ENCODE assay signal across 17 cellular contexts in the genomic region with DNA sequence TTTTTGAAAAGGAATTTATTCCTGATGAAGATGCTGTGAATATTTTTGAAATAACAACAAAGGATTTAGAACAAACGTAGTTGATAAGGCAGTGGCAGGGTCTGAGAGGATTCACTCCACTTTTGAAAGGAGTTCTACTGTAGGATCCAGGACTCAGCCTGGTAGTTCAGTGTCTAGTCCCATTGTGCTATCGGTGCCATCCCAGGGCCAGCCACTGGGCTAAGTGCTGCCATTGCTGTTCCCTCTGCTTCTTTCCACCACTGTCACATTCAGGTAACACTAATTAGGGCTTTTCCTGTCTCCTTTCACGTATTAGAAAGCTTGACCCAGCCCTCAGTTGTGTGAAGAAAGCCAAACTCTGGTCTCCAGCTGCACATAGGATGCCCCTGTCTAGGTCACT.
DNase-seq lines count a peak whose midpoint lies in the region; ATAC-seq and TF ChIP-seq lines count a peak whose summit lies in the region.
"Had no signal": no experiment of that assay in that cellular context is flagged by ENCODE, and none has a peak within 500 bp of the region (broad histone marks: within the 10 kb centered on the region; RNA-seq: fewer than 3 reads in every experiment).

No MANE protein-coding gene starts in this region.

- H3K4me1 Mint-ChIP-seq in H9: peaks cover 6 to 7% of the 10 kb centered on the region in 2 experiments; a peak in 2 of 4 replicates
- peaks cover 7% of the 10 kb centered on the region for H3K4me1 Mint-ChIP-seq in WTC11
- H3K4me1 Mint-ChIP-seq in activated naive CD8-positive, alpha-beta T cell treated with anti-CD3 and anti-CD28 coated beads for 36 hours: no peaks in the 10 kb centered on the region
- H3K4me1 Mint-ChIP-seq: B cell had no signal

- H3K23ac ChIP-seq in H9 (ENCODE audit: insufficient read length, low read depth, low read length) (no peak overlapping the region), neuronal stem cell (ENCODE audit: low read depth, low read length, poor library complexity) (no peak overlapping the region)

- H3K4ac ChIP-seq in H9 (ENCODE audit: low read depth, low read length): no peak overlapping the region
- H3K4ac ChIP-seq in neuronal stem cell (ENCODE audit: low read length): no peak overlapping the region

- no peaks in the 10 kb centered on the region for H3K23me2 ChIP-seq in H9 (ENCODE audit: insufficient read length, low read depth, low read length, poor library complexity, severe bottlenecking)

- H2BK12ac ChIP-seq in H9 (ENCODE audit: insufficient read length, low read depth, low read length) (no peak overlapping the region), neuronal stem cell (ENCODE audit: low read length) (no peak overlapping the region)

- H3K27ac Mint-ChIP-seq in H9: no peak overlapping the region
- H3K27ac Mint-ChIP-seq in WTC11: no peak overlapping the region
- no peak overlapping the region for H3K27ac Mint-ChIP-seq in activated naive CD8-positive, alpha-beta T cell treated with anti-CD3 and anti-CD28 coated beads for 36 hours
- H3K27ac Mint-ChIP-seq: B cell; CD4-positive, alpha-beta T cell; CD8-positive, alpha-beta T cell had no signal

- no peak overlapping the region for H2AFZ ChIP-seq in H9 (ENCODE audit: low read length)
- no peak overlapping the region for H2AFZ ChIP-seq in neuronal stem cell (ENCODE audit: low read length)

- no peaks in the 10 kb centered on the region for H3K79me2 ChIP-seq in H9 (ENCODE audit: insufficient read depth, low read length)

- H3K14ac ChIP-seq in H9 (ENCODE audit: insufficient read depth, low read length): no peak overlapping the region
- peak overlapping the region; percentile 6 for H3K14ac ChIP-seq in neuronal stem cell (ENCODE audit: low read length)

- 0 out of 2 replicates have a peak, but pooled peaks have one; percentile 28 for ATAC-seq in WTC11
- ATAC-seq: CD8-positive, alpha-beta T cell had no signal

- H2BK120ac ChIP-seq in H9 (ENCODE audit: low read depth, low read length, poor library complexity, severe bottlenecking) (no peak overlapping the region), neuronal stem cell (ENCODE audit: low read depth, low read length) (no peak overlapping the region)

- no peak overlapping the region for H4K91ac ChIP-seq in H9 (ENCODE audit: insufficient read length, low read depth, low read length)
- H4K91ac ChIP-seq in neuronal stem cell (ENCODE audit: low read depth, low read length, poor library complexity): no peak overlapping the region

- DNase-seq in H9: no peak
- no peak for DNase-seq in WTC11 (ENCODE audit: low spot score)
- no peak for DNase-seq in neuronal stem cell (ENCODE audit: low spot score)
- no peak for DNase-seq in vagina (ENCODE audit: extremely low spot score in 2 of 2)
- DNase-seq in activated naive CD8-positive, alpha-beta T cell treated with anti-CD3 and anti-CD28 coated beads for 36 hours: no peak
- DNase-seq: AML-193; Caco-2; Calu3; CD4-positive, alpha-beta T cell; CD8-positive, alpha-beta T cell; DMS79 treated with DMSO at 0.1 percent for 48 hours; GF-D8 had no signal

- H3K18ac ChIP-seq in H9 (ENCODE audit: insufficient read length, low read depth, low read length) (no peak overlapping the region), neuronal stem cell (ENCODE audit: low read length) (no peak overlapping the region)

- H3K4me1 ChIP-seq in H9 (ENCODE audit: insufficient read depth, low read length): no peaks in the 10 kb centered on the region
- H3K4me1 ChIP-seq in neuronal stem cell (ENCODE audit: control insufficient read depth in 2 of 2, insufficient read depth in 1 of 2, low read depth in 1 of 2, low read length in 2 of 2): no peaks in the 10 kb centered on the region
- no peaks in the 10 kb centered on the region for H3K4me1 ChIP-seq in vagina
- H3K4me1 ChIP-seq: A549; BLaER1 treated with 17β-estradiol and CSF1 and Interleukin-3, amounts not matched to agents 10 nM and 100 nM; Caco-2 had no signal

- WGBS in H9 (ENCODE audit: extremely low coverage, insufficient read length, low lambda C conversion rate): no CpG with 5 or more reads among the region's 3 CpGs
- no CpG with 5 or more reads among the region's 3 CpGs for WGBS in neuronal stem cell (ENCODE audit: extremely low coverage in 2 of 2, insufficient read length in 2 of 2, insufficient replicate concordance in 1 of 2), 2 donors

- H2BK15ac ChIP-seq in H9 (ENCODE audit: low read depth, low read length) (no peak overlapping the region), neuronal stem cell (ENCODE audit: low read length) (no peak overlapping the region)

- CTCF ChIA-PET in WTC11 (lab: Charles Lee): interaction anchor here (1.7 kb wide), 1 partner anchor 16 kb away, joined by 6 read pairs; no protein-coding TSS in a partner anchor

- no peaks in the 10 kb centered on the region for H4K20me1 ChIP-seq in H9 (ENCODE audit: control insufficient read depth, insufficient read depth, insufficient read length)
- H4K20me1 ChIP-seq: BLaER1 treated with 17β-estradiol and CSF1 and Interleukin-3, amounts not matched to agents 10 nM and 100 nM had no signal

- H3K9me3 Mint-ChIP-seq in H9: peaks cover 10 to 12% of the 10 kb centered on the region in 2 experiments; a peak in 4 of 5 replicates
- peaks cover 31% of the 10 kb centered on the region for H3K9me3 Mint-ChIP-seq in WTC11
- no peaks in the 10 kb centered on the region for H3K9me3 Mint-ChIP-seq in activated naive CD8-positive, alpha-beta T cell treated with anti-CD3 and anti-CD28 coated beads for 36 hours
- H3K9me3 Mint-ChIP-seq: CD4-positive, alpha-beta T cell; CD8-positive, alpha-beta T cell had no signal

- H3K27ac ChIP-seq in H9 (ENCODE audit: insufficient read length, low read depth, low read length): no peak overlapping the region
- no peak overlapping the region for H3K27ac ChIP-seq in neuronal stem cell (replicated peaks; ENCODE audit: low read length)
- no peak overlapping the region for H3K27ac ChIP-seq in vagina
- H3K27ac ChIP-seq: 22Rv1; A549; BLaER1 treated with 17β-estradiol and CSF1 and Interleukin-3, amounts not matched to agents 10 nM and 100 nM; C4-2B had no signal

- H3K36me3 Mint-ChIP-seq in H9 (ENCODE audit: insufficient read depth in 1 of 3, low read depth in 3 of 3) (peaks cover 3 to 15% (median 6%) of the 10 kb centered on the region in 3 experiments; a peak in 5 of 7 replicates), WTC11 (peaks cover 19% of the 10 kb centered on the region)
- H3K36me3 Mint-ChIP-seq in activated naive CD8-positive, alpha-beta T cell treated with anti-CD3 and anti-CD28 coated beads for 36 hours: no peaks in the 10 kb centered on the region
- H3K36me3 Mint-ChIP-seq: CD8-positive, alpha-beta T cell had no signal

- H4K5ac ChIP-seq in H9 (ENCODE audit: insufficient read length, low read depth, low read length): no peak overlapping the region

- H3K4me2 ChIP-seq in H9 (ENCODE audit: insufficient read depth, insufficient read length, low read length) (no peak overlapping the region), neuronal stem cell (ENCODE audit: insufficient read depth, low read length, poor library complexity, severe bottlenecking) (no peak overlapping the region)
- H3K4me2 ChIP-seq: A549; BLaER1 treated with 17β-estradiol and CSF1 and Interleukin-3, amounts not matched to agents 10 nM and 100 nM had no signal

- no peaks in the 10 kb centered on the region for H3K36me3 ChIP-seq in neuronal stem cell (replicated peaks in 1 of 2; ENCODE audit: control insufficient read depth in 2 of 2, insufficient read depth in 2 of 2, low read length in 2 of 2)
- no peaks in the 10 kb centered on the region for H3K36me3 ChIP-seq in vagina
- H3K36me3 ChIP-seq: BLaER1 treated with 17β-estradiol and CSF1 and Interleukin-3, amounts not matched to agents 10 nM and 100 nM had no signal

- no peak for TF ChIP-seq POLR2A in vagina (IDR thresholded peaks at IDR 0.05)

- H3K27me3 ChIP-seq in H9 (ENCODE audit: insufficient read depth, low read length) (no peaks in the 10 kb centered on the region), neuronal stem cell (ENCODE audit: control insufficient read depth in 3 of 3, insufficient read depth in 3 of 3, low read depth in 1 of 3, low read length in 3 of 3) (no peaks in the 10 kb centered on the region), vagina (no peaks in the 10 kb centered on the region)
- H3K27me3 ChIP-seq: BLaER1 treated with 17β-estradiol and CSF1 and Interleukin-3, amounts not matched to agents 10 nM and 100 nM had no signal

- POLR2A ChIA-PET in WTC11 (lab: Charles Lee): no interaction called here

- H2AK5ac ChIP-seq in H9 (ENCODE audit: insufficient read length, low read length): no peak overlapping the region
- H2AK5ac ChIP-seq in neuronal stem cell (ENCODE audit: low read depth, low read length): no peak overlapping the region

- TF ChIP-seq CTCF in H9 (conservative IDR thresholded peaks at IDR 0.05) (0 out of 3 replicates have a peak, but pooled peaks have one; percentile 12), WTC11 (IDR thresholded peaks at IDR 0.05) (no peak), vagina (IDR thresholded peaks at IDR 0.05) (no peak)

- H3K9ac ChIP-seq in H9 (ENCODE audit: extremely low read depth, insufficient read length, low read length): no peak overlapping the region
- H3K9ac ChIP-seq in neuronal stem cell (ENCODE audit: low read depth, low read length, poor library complexity): no peak overlapping the region
- H3K9ac ChIP-seq: BLaER1 treated with 17β-estradiol and CSF1 and Interleukin-3, amounts not matched to agents 10 nM and 100 nM had no signal

- H3T11ph ChIP-seq in H9 (ENCODE audit: low read length): no peak overlapping the region

- no peak overlapping the region for H3K56ac ChIP-seq in H9 (ENCODE audit: insufficient read length, low read depth, low read length)

- intact Hi-C loops in vagina (cut with DNase I): no loop called here

- no peak overlapping the region for H2BK20ac ChIP-seq in H9 (ENCODE audit: low read depth, low read length, poor library complexity, severe bottlenecking)

- H4K8ac ChIP-seq in H9 (replicated peaks; ENCODE audit: insufficient read length, low read depth, low read length) (no peak overlapping the region), neuronal stem cell (ENCODE audit: low read depth, low read length) (no peak overlapping the region)

- no peak overlapping the region for H2BK5ac ChIP-seq in H9 (ENCODE audit: insufficient read length, low read length)
- H2BK5ac ChIP-seq in neuronal stem cell (ENCODE audit: low read length): no peak overlapping the region

- H3K9me3 ChIP-seq in H9 (ENCODE audit: control insufficient read depth, low read depth, low read length) (peaks cover 6% of the 10 kb centered on the region), neuronal stem cell (replicated peaks in 1 of 2; ENCODE audit: control insufficient read depth in 2 of 2, insufficient read depth in 1 of 2, low read depth in 1 of 2, low read length in 2 of 2) (peaks cover 5 to 6% of the 10 kb centered on the region in 2 donors), vagina (no peaks in the 10 kb centered on the region)

- H3K4me3 ChIP-seq in neuronal stem cell (ENCODE audit: low read length in 2 of 2): no peak overlapping the region
- H3K4me3 ChIP-seq in vagina: no peak overlapping the region
- H3K4me3 ChIP-seq: A549; BLaER1 treated with 17β-estradiol and CSF1 and Interleukin-3, amounts not matched to agents 10 nM and 100 nM had no signal

- H3K27me3 Mint-ChIP-seq in H9 (ENCODE audit: low read depth): peaks cover 3% of the 10 kb centered on the region; the same call in 1 of the 2 replicates
- no peaks in the 10 kb centered on the region for H3K27me3 Mint-ChIP-seq in WTC11 (ENCODE audit: low read depth)
- no peaks in the 10 kb centered on the region for H3K27me3 Mint-ChIP-seq in activated naive CD8-positive, alpha-beta T cell treated with anti-CD3 and anti-CD28 coated beads for 36 hours
- H3K27me3 Mint-ChIP-seq: B cell had no signal

- no peak overlapping the region for H3K4me3 Mint-ChIP-seq in H9
- H3K4me3 Mint-ChIP-seq in WTC11: no peak overlapping the region
- no peak overlapping the region for H3K4me3 Mint-ChIP-seq in activated naive CD8-positive, alpha-beta T cell treated with anti-CD3 and anti-CD28 coated beads for 36 hours
- H3K4me3 Mint-ChIP-seq: B cell; CD4-positive, alpha-beta T cell; CD8-positive, alpha-beta T cell had no signal

- no peaks in the 10 kb centered on the region for H3K79me1 ChIP-seq in H9 (ENCODE audit: insufficient read depth, low read depth, low read length, poor library complexity, severe bottlenecking)
- H3K79me1 ChIP-seq in neuronal stem cell (ENCODE audit: low read depth, low read length): no peaks in the 10 kb centered on the region
